In genomic region chr12:67647547-67648305, GRCh38 we compare ENCODE assay signal across 1 cellular context.
TF ChIP-seq lines count a peak whose summit lies in the region.

No MANE protein-coding gene starts in this region.

TF ChIP-seq in HepG2, 621 proteins besides CTCF, POLR2A, EP300 and RAD21 (continued from another document and continues in another):
- TF ChIP-seq ZBTB39 (CRISPR knock-in tag; IDR thresholded peaks at IDR 0.05): no peak
- TF ChIP-seq, protein P1, sequence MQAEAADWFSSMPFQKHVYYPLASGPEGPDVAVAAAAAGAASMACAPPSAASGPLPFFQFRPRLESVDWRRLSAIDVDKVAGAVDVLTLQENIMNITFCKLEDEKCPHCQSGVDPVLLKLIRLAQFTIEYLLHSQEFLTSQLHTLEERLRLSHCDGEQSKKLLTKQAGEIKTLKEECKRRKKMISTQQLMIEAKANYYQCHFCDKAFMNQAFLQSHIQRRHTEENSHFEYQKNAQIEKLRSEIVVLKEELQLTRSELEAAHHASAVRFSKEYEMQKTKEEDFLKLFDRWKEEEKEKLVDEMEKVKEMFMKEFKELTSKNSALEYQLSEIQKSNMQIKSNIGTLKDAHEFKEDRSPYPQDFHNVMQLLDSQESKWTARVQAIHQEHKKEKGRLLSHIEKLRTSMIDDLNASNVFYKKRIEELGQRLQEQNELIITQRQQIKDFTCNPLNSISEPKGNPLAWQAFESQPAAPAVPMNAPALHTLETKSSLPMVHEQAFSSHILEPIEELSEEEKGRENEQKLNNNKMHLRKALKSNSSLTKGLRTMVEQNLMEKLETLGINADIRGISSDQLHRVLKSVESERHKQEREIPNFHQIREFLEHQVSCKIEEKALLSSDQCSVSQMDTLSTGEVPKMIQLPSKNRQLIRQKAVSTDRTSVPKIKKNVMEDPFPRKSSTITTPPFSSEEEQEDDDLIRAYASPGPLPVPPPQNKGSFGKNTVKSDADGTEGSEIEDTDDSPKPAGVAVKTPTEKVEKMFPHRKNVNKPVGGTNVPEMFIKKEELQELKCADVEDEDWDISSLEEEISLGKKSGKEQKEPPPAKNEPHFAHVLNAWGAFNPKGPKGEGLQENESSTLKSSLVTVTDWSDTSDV (CRISPR knock-in tag; IDR thresholded peaks at IDR 0.05): no peak
- no peak for TF ChIP-seq ZNF790 (CRISPR knock-in tag; IDR thresholded peaks at IDR 0.05; ENCODE audit: borderline replicate concordance)
- no peak for TF ChIP-seq ZKSCAN5 (CRISPR knock-in tag; IDR thresholded peaks at IDR 0.05)
- TF ChIP-seq ZNF839 (CRISPR knock-in tag; IDR thresholded peaks at IDR 0.05; ENCODE audit: borderline replicate concordance): no peak
- no peak for TF ChIP-seq REL (CRISPR knock-in tag; conservative IDR thresholded peaks at IDR 0.05)
- no peak for TF ChIP-seq ZNF619 (CRISPR knock-in tag; IDR thresholded peaks at IDR 0.05)
- no peak for TF ChIP-seq ZBTB38 (CRISPR knock-in tag; IDR thresholded peaks at IDR 0.05)
- TF ChIP-seq TFDP2 (CRISPR knock-in tag; IDR thresholded peaks at IDR 0.05): no peak
- TF ChIP-seq, protein P2, sequence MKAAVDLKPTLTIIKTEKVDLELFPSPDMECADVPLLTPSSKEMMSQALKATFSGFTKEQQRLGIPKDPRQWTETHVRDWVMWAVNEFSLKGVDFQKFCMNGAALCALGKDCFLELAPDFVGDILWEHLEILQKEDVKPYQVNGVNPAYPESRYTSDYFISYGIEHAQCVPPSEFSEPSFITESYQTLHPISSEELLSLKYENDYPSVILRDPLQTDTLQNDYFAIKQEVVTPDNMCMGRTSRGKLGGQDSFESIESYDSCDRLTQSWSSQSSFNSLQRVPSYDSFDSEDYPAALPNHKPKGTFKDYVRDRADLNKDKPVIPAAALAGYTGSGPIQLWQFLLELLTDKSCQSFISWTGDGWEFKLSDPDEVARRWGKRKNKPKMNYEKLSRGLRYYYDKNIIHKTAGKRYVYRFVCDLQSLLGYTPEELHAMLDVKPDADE (CRISPR knock-in tag; IDR thresholded peaks at IDR 0.05): no peak
- TF ChIP-seq TFDP1 (CRISPR knock-in tag; IDR thresholded peaks at IDR 0.05; ENCODE audit: borderline replicate concordance): no peak
- TF ChIP-seq, protein P3, sequence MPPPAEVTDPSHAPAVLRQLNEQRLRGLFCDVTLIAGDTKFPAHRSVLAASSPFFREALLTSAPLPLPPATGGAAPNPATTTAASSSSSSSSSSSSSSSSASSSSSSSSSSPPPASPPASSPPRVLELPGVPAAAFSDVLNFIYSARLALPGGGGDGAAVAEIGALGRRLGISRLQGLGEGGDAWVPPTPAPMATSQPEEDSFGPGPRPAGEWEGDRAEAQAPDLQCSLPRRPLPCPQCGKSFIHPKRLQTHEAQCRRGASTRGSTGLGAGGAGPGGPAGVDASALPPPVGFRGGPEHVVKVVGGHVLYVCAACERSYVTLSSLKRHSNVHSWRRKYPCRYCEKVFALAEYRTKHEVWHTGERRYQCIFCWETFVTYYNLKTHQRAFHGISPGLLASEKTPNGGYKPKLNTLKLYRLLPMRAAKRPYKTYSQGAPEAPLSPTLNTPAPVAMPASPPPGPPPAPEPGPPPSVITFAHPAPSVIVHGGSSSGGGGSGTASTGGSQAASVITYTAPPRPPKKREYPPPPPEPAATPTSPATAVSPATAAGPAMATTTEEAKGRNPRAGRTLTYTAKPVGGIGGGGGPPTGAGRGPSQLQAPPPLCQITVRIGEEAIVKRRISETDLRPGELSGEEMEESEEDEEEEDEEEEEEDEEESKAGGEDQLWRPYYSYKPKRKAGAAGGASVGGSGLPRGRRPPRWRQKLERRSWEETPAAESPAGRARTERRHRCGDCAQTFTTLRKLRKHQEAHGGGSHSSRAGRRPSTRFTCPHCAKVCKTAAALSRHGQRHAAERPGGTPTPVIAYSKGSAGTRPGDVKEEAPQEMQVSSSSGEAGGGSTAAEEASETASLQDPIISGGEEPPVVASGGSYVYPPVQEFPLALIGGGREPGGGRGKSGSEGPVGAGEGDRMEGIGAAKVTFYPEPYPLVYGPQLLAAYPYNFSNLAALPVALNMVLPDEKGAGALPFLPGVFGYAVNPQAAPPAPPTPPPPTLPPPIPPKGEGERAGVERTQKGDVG (CRISPR knock-in tag; IDR thresholded peaks at IDR 0.05; ENCODE audit: borderline replicate concordance): no peak
- TF ChIP-seq ZNF530 (CRISPR knock-in tag; IDR thresholded peaks at IDR 0.05; ENCODE audit: low read depth): no peak
- peak; percentile 23; the same call in 1 of the 2 replicates for TF ChIP-seq ZNF784 (CRISPR knock-in tag; IDR thresholded peaks at IDR 0.05; ENCODE audit: borderline replicate concordance)
- no peak for TF ChIP-seq KLF13 (CRISPR knock-in tag; IDR thresholded peaks at IDR 0.05)
- TF ChIP-seq TEAD3 (CRISPR knock-in tag; optimal IDR thresholded peaks at IDR 0.05; ENCODE audit: borderline replicate concordance): no peak
- TF ChIP-seq ARID3A (IDR thresholded peaks at IDR 0.05; ENCODE audit: low read depth, low read length): no peak
- no peak for TF ChIP-seq CHD2 (IDR thresholded peaks at IDR 0.05; ENCODE audit: low read depth, low read length)
- TF ChIP-seq ISX (CRISPR knock-in tag; conservative IDR thresholded peaks at IDR 0.05): no peak
- TF ChIP-seq KLF9 (CRISPR knock-in tag; IDR thresholded peaks at IDR 0.05; ENCODE audit: low read depth): no peak
- no peak for TF ChIP-seq HOXA9 (CRISPR knock-in tag; IDR thresholded peaks at IDR 0.05; ENCODE audit: borderline replicate concordance)
- TF ChIP-seq MEF2D (CRISPR knock-in tag; IDR thresholded peaks at IDR 0.05): no peak
- no peak for TF ChIP-seq ZNF652 (CRISPR knock-in tag; IDR thresholded peaks at IDR 0.05; ENCODE audit: borderline replicate concordance, low read depth)
- no peak for TF ChIP-seq SRSF4 (IDR thresholded peaks at IDR 0.05; ENCODE audit: low read depth, low read length, poor library complexity, severe bottlenecking)
- no peak; the same call in 1 of the 2 replicates for TF ChIP-seq ZBTB8A (CRISPR knock-in tag; IDR thresholded peaks at IDR 0.05; ENCODE audit: borderline replicate concordance, low read depth)
- TF ChIP-seq PHF20 (CRISPR knock-in tag; IDR thresholded peaks at IDR 0.05): no peak
- no peak for TF ChIP-seq CBX2 (IDR thresholded peaks at IDR 0.05; ENCODE audit: low read depth, low read length)
- no peak for TF ChIP-seq CBX2 (CRISPR knock-in tag; IDR thresholded peaks at IDR 0.05; ENCODE audit: low read depth)
- no peak for TF ChIP-seq ZNF543 (CRISPR knock-in tag; IDR thresholded peaks at IDR 0.05)
- TF ChIP-seq ZNF547 (CRISPR knock-in tag; IDR thresholded peaks at IDR 0.05): no peak
- no peak for TF ChIP-seq TRAFD1 (CRISPR knock-in tag; IDR thresholded peaks at IDR 0.05; ENCODE audit: borderline replicate concordance)
- no peak for TF ChIP-seq ZNF180 (CRISPR knock-in tag; IDR thresholded peaks at IDR 0.05; ENCODE audit: borderline replicate concordance, low read depth)
- no peak for TF ChIP-seq CBX1 (IDR thresholded peaks at IDR 0.05; ENCODE audit: low read depth)
- TF ChIP-seq ZNF329 (CRISPR knock-in tag; IDR thresholded peaks at IDR 0.05; ENCODE audit: low read depth): no peak
- peak; percentile 58 for TF ChIP-seq ARID4A (CRISPR knock-in tag; IDR thresholded peaks at IDR 0.05; ENCODE audit: borderline replicate concordance)
- no peak for TF ChIP-seq MED1 (CRISPR knock-in tag; IDR thresholded peaks at IDR 0.05)
- no peak for TF ChIP-seq ZFP1 (CRISPR knock-in tag; IDR thresholded peaks at IDR 0.05)
- no peak for TF ChIP-seq SSRP1 (CRISPR knock-in tag; IDR thresholded peaks at IDR 0.05)
